9 cellular contexts compared by ENCODE assay signal in genomic region chr5:129459485-129460120, GRCh38. TPM values are rescaled to one million over a fixed set of nuclear protein-coding genes. Genes with fewer than 3 reads are reported as not detected.
A peak's percentile ranks its signal among the peaks of the same experiment; 100 is the strongest.
DNase-seq lines count a peak whose midpoint lies in the region; ATAC-seq and TF ChIP-seq lines count a peak whose summit lies in the region.
"Had no signal": no experiment of that assay in that cellular context is flagged by ENCODE, and none has a peak within 500 bp of the region (broad histone marks: within the 10 kb centered on the region; RNA-seq: fewer than 3 reads in every experiment).

No MANE protein-coding gene starts in this region.

- H3K4me1 ChIP-seq in foreskin keratinocyte = no peaks in the 10 kb centered on the region

- DNase-seq in COLO668 (lab: John Stamatoyannopoulos, UW; ENCODE audit: unreplicated experiment) = peak; percentile 4
- DNase-seq in foreskin keratinocyte = peak in 1 of 2 donors; percentile 15
- peak in 39 of 56 donors; percentile 1 to 62 (median 25) for DNase-seq in nucleus accumbens (lab: John Stamatoyannopoulos, UW)
- no peak for DNase-seq in OCI-M1 (lab: John Stamatoyannopoulos, UW)
- no peak for DNase-seq in activated CD8-positive, alpha-beta memory T cell treated with anti-CD3 and anti-CD28 coated beads, Interleukin-2, amount 50 U/mL, for 48 hours
- DNase-seq in CD1c-positive myeloid dendritic cell (ENCODE audit: extremely low spot score) = no peak
- no peak for DNase-seq in T-helper 2 cell treated with Interferon-gamma antibody and Interleukin-4, amounts not matched to agents 5 μg/mL and 100 μg/mL, for 36 hours (ENCODE audit: low spot score)
- DNase-seq: activated gamma-delta T cell treated with Interleukin-2 at 50 U/mL for 16 hours had no signal

- H3K9me3 Mint-ChIP-seq in T-helper 2 cell treated with Interferon-gamma antibody and Interleukin-4, amounts not matched to agents 5 μg/mL and 100 μg/mL, for 36 hours = no peaks in the 10 kb centered on the region

- no peaks in the 10 kb centered on the region for H3K27me3 ChIP-seq in foreskin keratinocyte

- H3K36me3 Mint-ChIP-seq in T-helper 2 cell treated with Interferon-gamma antibody and Interleukin-4, amounts not matched to agents 5 μg/mL and 100 μg/mL, for 36 hours (ENCODE audit: low read depth) = peaks cover 1% of the 10 kb centered on the region

- H3K27ac Mint-ChIP-seq in T-helper 2 cell treated with Interferon-gamma antibody and Interleukin-4, amounts not matched to agents 5 μg/mL and 100 μg/mL, for 36 hours = no peak overlapping the region

- peak; percentile 26 for ATAC-seq in foreskin keratinocyte

- no peak for TF ChIP-seq CTCF in foreskin keratinocyte (conservative IDR thresholded peaks at IDR 0.05)

- peaks cover 7% of the 10 kb centered on the region for H3K4me1 Mint-ChIP-seq in T-helper 2 cell treated with Interferon-gamma antibody and Interleukin-4, amounts not matched to agents 5 μg/mL and 100 μg/mL, for 36 hours (ENCODE audit: low read depth)

- no peak overlapping the region for H3K4me3 Mint-ChIP-seq in T-helper 2 cell treated with Interferon-gamma antibody and Interleukin-4, amounts not matched to agents 5 μg/mL and 100 μg/mL, for 36 hours

- no peak overlapping the region for H3K27ac ChIP-seq in foreskin keratinocyte

- peaks cover 49% of the 10 kb centered on the region for H3K27me3 Mint-ChIP-seq in T-helper 2 cell treated with Interferon-gamma antibody and Interleukin-4, amounts not matched to agents 5 μg/mL and 100 μg/mL, for 36 hours (ENCODE audit: low read depth)

TF ChIP-seq in PFSK-1, 5 proteins besides CTCF, POLR2A, EP300 and RAD21:
- TF ChIP-seq FOXP2 (optimal IDR thresholded peaks at IDR 0.05; ENCODE audit: borderline replicate concordance, extremely low read depth, extremely low read length, insufficient read depth) (peak; percentile 43), TAF1 (IDR thresholded peaks at IDR 0.05; ENCODE audit: borderline replicate concordance, insufficient read depth, low read length) (no peak), REST (IDR thresholded peaks at IDR 0.05; ENCODE audit: insufficient read depth in 1 of 2, low read depth in 2 of 2, low read length in 2 of 2) (no peak), POLR2AphosphoS5 (IDR thresholded peaks at IDR 0.05; ENCODE audit: low read depth, low read length) (no peak), SIN3A (IDR thresholded peaks at IDR 0.05; ENCODE audit: borderline replicate concordance, insufficient read depth, low read length) (no peak)

RNA-seq across cellular contexts. Expression of gene ADAMTS19, which starts 0.5 kb away (rescaled TPM):
- 4.5 TPM for polyA plus RNA-seq in PFSK-1 (2012; ENCODE audit: insufficient read length, low read depth)
- total RNA-seq in foreskin keratinocyte = 0.28 and 0.34 TPM in 2 replicates
- 0.02 TPM in 2 replicates for polyA plus RNA-seq in foreskin keratinocyte

Comparison
In these comparisons a context has a peak if more than half of its experiments do, and no peak if none do; other contexts are left out.
1. DNase-seq: peak in COLO668 (single experiment) and nucleus accumbens (39 of 56); none in OCI-M1 (single experiment), activated CD8-positive, alpha-beta memory T cell treated with anti-CD3 and anti-CD28 coated beads, Interleukin-2, amount 50 U/mL, for 48 hours (single experiment), CD1c-positive myeloid dendritic cell (single experiment) and T-helper 2 cell treated with Interferon-gamma antibody and Interleukin-4, amounts not matched to agents 5 μg/mL and 100 μg/mL, for 36 hours (single experiment).